17 cellular contexts compared by ENCODE assay signal in genomic region chr5:10645146-10645545, GRCh38.
DNase-seq lines count a peak whose midpoint lies in the region; ATAC-seq, FAIRE-seq and TF ChIP-seq lines count a peak whose summit lies in the region.
"Had no signal": no experiment of that assay in that cellular context is flagged by ENCODE, and none has a peak within 500 bp of the region (broad histone marks: within the 10 kb centered on the region; RNA-seq: fewer than 3 reads in every experiment).

No MANE protein-coding gene starts in this region.

- H3K18ac ChIP-seq in H1 (ENCODE audit: extremely low read depth, low read length) = no peak overlapping the region

- H3K4ac ChIP-seq in H1 (replicated peaks; ENCODE audit: insufficient read length, low read depth, low read length) = no peak overlapping the region

- peaks cover 83% of the 10 kb centered on the region for H4K20me1 ChIP-seq in BLaER1
- H4K20me1 ChIP-seq in H1 (replicated peaks in 1 of 2; ENCODE audit: control insufficient read depth in 1 of 2, insufficient read depth in 2 of 2, low read length in 2 of 2) = peaks cover 0 to 2% of the 10 kb centered on the region in 2 experiments

- peak; percentile 23 for DNase-seq in EL
- DNase-seq in H1 (ENCODE audit: low read depth in 1 of 2, low spot score in 2 of 2) = no peak
- DNase-seq in COR-L47 (lab: John Stamatoyannopoulos, UW) = no peak
- DNase-seq in pons (ENCODE audit: low spot score) = no peak
- DNase-seq in SK-N-DZ (ENCODE audit: low spot score) = no peak
- DNase-seq: activated naive CD8-positive, alpha-beta T cell treated with anti-CD3 and anti-CD28 coated beads, Interleukin-2, amount 10 ng/mL, durations not matched to agents 7 days and 5 days; brain microvascular endothelial cell; cortex of kidney; gastrocnemius medialis; GF-D8; left colon; NCI-H2029 treated with DMSO at 0.1 percent for 48 hours; NCI-H510A; SHP77 treated with DMSO at 0.1 percent for 48 hours had no signal

- CTCF ChIA-PET in H1 (lab: Charles Lee; ENCODE audit: partially characterized antibody) = interaction anchor here (0.9 to 4.7 kb wide), 7 partner anchors 9 to 315 kb away, joined by 3 to 16 read pairs (median 4); no protein-coding TSS in a partner anchor

- H3K14ac ChIP-seq in H1 (ENCODE audit: insufficient read length) = no peak overlapping the region

- no peak overlapping the region for H2AK5ac ChIP-seq in H1 (ENCODE audit: low read depth, low read length)

- POLR2A ChIA-PET in H1 (lab: Charles Lee; ENCODE audit: partially characterized antibody) = no interaction called here

- no peak overlapping the region for H2BK12ac ChIP-seq in H1 (ENCODE audit: low read depth, low read length)

- H3K4me1 ChIP-seq in BLaER1 (peaks cover 42% of the 10 kb centered on the region), H1 (replicated peaks in 1 of 4; ENCODE audit: control insufficient read depth in 3 of 4, insufficient read depth in 4 of 4, low read length in 3 of 4) (peaks cover 0 to 3% (median 2%) of the 10 kb centered on the region in 4 experiments; a peak in 3 of 7 replicates)
- H3K4me1 ChIP-seq: gastrocnemius medialis, right lobe of liver had no signal

- H2AFZ ChIP-seq in H1 (ENCODE audit: low read length) = no peak overlapping the region

- H3K9ac ChIP-seq in BLaER1 (no peak overlapping the region), H1 (replicated peaks in 1 of 4; ENCODE audit: extremely low read depth in 1 of 4, low read depth in 3 of 4, low read length in 3 of 4) (no peak overlapping the region)

- no peak overlapping the region for H3K4me3 ChIP-seq in BLaER1
- H3K4me3 ChIP-seq in H1 (ENCODE audit: extremely low read depth in 1 of 4, insufficient read depth in 2 of 4, low read depth in 3 of 4, low read length in 4 of 4) = no peak overlapping the region
- H3K4me3 ChIP-seq: gastrocnemius medialis, right lobe of liver had no signal

- H3K79me2 ChIP-seq in H1 (ENCODE audit: control insufficient read depth in 1 of 2, insufficient read depth in 2 of 2, low read length in 2 of 2) = peaks cover 7 to 32% of the 10 kb centered on the region in 2 experiments; a peak in 3 of 4 replicates

- H3K9me3 ChIP-seq in BLaER1 (peaks cover 24% of the 10 kb centered on the region; the same call in 1 of the 2 replicates), H1 (ENCODE audit: insufficient read depth in 2 of 2, low read depth in 1 of 2, low read length in 1 of 2) (no peaks in the 10 kb centered on the region)
- H3K9me3 ChIP-seq: gastrocnemius medialis, right lobe of liver had no signal

- no peak overlapping the region for H2BK15ac ChIP-seq in H1 (ENCODE audit: low read length)

- 82% methylated on average over 3 of the region's 3 CpGs; no CpG with 5 or more reads in 1 of the 2 experiments for WGBS in H1 (ENCODE audit: extremely low coverage in 1 of 2, insufficient coverage in 1 of 2, insufficient read length in 1 of 2, insufficient replicate concordance in 2 of 2, low coverage in 1 of 2, low lambda C conversion rate in 2 of 2, missing lambda C conversion rate in 1 of 2), 2 experiments

- H3K56ac ChIP-seq in H1 (replicated peaks; ENCODE audit: insufficient read length, low read depth, low read length) = no peak overlapping the region

- no peak for TF ChIP-seq EP300 in H1 (IDR thresholded peaks at IDR 0.05; ENCODE audit: borderline replicate concordance in 1 of 2, low read depth in 2 of 2, low read length in 2 of 2)

- no peak overlapping the region for H2BK20ac ChIP-seq in H1 (ENCODE audit: low read length)

- H4K5ac ChIP-seq in H1 (ENCODE audit: insufficient read length, low read depth, low read length) = no peak overlapping the region

- no peak overlapping the region for H2BK5ac ChIP-seq in H1 (ENCODE audit: low read depth, low read length)

- H3K27me3 ChIP-seq in BLaER1 = no peaks in the 10 kb centered on the region
- H3K27me3 ChIP-seq in H1 (replicated peaks in 1 of 4; ENCODE audit: control insufficient read depth in 3 of 4, extremely low read depth in 1 of 4, insufficient read depth in 3 of 4, low read length in 3 of 4) = no peaks in the 10 kb centered on the region
- H3K27me3 ChIP-seq: brain microvascular endothelial cell, gastrocnemius medialis, right lobe of liver had no signal

- H3K36me3 ChIP-seq in BLaER1 (peaks cover 80% of the 10 kb centered on the region), H1 (ENCODE audit: control insufficient read depth in 2 of 4, insufficient read depth in 4 of 4, low read length in 3 of 4) (peaks cover 0 to 11% (median 0%) of the 10 kb centered on the region in 4 experiments; a peak in 1 of 8 replicates)
- H3K36me3 ChIP-seq: brain microvascular endothelial cell, gastrocnemius medialis, right lobe of liver had no signal

- ATAC-seq in HG02884 (IDR thresholded peaks at IDR 0.05; ENCODE audit: unreplicated experiment) = peak; percentile 59
- ATAC-seq: gastrocnemius medialis, left colon, right lobe of liver had no signal

- H3K23me2 ChIP-seq in H1 (ENCODE audit: low read depth, low read length) = no peaks in the 10 kb centered on the region

- H3K79me1 ChIP-seq in H1 (ENCODE audit: low read depth, low read length) = peaks cover 2% of the 10 kb centered on the region

- no peak overlapping the region for H4K91ac ChIP-seq in H1 (replicated peaks; ENCODE audit: insufficient read length, low read length)

- TF ChIP-seq POLR2A in H1 (IDR thresholded peaks at IDR 0.05; ENCODE audit: control extremely low read depth in 1 of 2, low read depth in 2 of 2, low read length in 2 of 2) = no peak

- H3K4me2 ChIP-seq in BLaER1 (peak overlapping the region; percentile 48), H1 (ENCODE audit: insufficient read depth in 1 of 2, low read depth in 2 of 2, low read length in 2 of 2) (no peak overlapping the region)

- TF ChIP-seq CTCF in H1 (IDR thresholded peaks at IDR 0.05; ENCODE audit: control extremely low read depth in 1 of 3, insufficient read depth in 1 of 3, low read depth in 1 of 3, low read length in 3 of 3) = no peak

- H4K8ac ChIP-seq in H1 (ENCODE audit: extremely low read depth, insufficient read depth, low read length) = peak overlapping the region; percentile 31; the same call in 1 of the 2 replicates

- TF ChIP-seq RAD21 in H1 (IDR thresholded peaks at IDR 0.05 in 1 of 2, conservative IDR thresholded peaks at IDR 0.05 in 1 of 2; ENCODE audit: low read depth in 2 of 2, low read length in 2 of 2) = no peak

- no peak overlapping the region for H2BK120ac ChIP-seq in H1 (replicated peaks; ENCODE audit: low read depth, low read length)

- FAIRE-seq in H1 (lab: Jason Lieb, UNC) = no peak

- 0 out of 2 replicates have a peak overlapping the region, but pooled peaks have one; percentile 31 for H3K27ac ChIP-seq in BLaER1
- no peak overlapping the region for H3K27ac ChIP-seq in H1 (ENCODE audit: low read depth, low read length)
- H3K27ac ChIP-seq: brain microvascular endothelial cell, gastrocnemius medialis, right lobe of liver had no signal

- no peak overlapping the region for H3K23ac ChIP-seq in H1 (ENCODE audit: insufficient read length)

TF ChIP-seq in H1, 55 proteins besides CTCF, POLR2A, EP300 and RAD21 (continues in another document):
- TF ChIP-seq BACH1 (IDR thresholded peaks at IDR 0.05; ENCODE audit: low read length) (no peak), TBP (IDR thresholded peaks at IDR 0.05; ENCODE audit: low read depth, low read length) (no peak), CBX5 (IDR thresholded peaks at IDR 0.05; ENCODE audit: low read depth, low read length) (no peak)
